9 cellular contexts compared by ENCODE assay signal in the genomic region with DNA sequence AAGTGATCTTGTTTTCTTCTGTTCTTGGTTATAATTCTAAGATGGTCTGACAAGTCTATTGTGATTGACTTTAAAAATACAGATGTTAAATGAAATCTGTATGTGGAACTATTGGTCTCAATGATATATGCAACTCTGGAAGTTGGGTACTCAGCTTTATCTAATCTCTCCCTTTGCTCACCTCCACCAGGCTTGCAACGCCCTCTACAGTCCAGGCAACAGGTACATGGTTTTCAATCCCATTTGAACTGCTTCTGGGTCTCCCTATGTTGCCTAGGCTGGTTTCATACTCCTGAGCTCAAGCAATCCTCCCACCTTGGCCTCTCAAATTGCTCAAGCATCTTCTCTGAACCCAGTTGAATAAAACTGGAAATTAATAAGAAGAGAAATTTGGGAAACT. TPM values are rescaled to one million over a fixed set of nuclear protein-coding genes. Genes with fewer than 3 reads are reported as not detected.
A peak's percentile ranks its signal among the peaks of the same experiment; 100 is the strongest.
DNase-seq lines count a peak whose midpoint lies in the region; ATAC-seq and TF ChIP-seq lines count a peak whose summit lies in the region.
"Had no signal": no experiment of that assay in that cellular context is flagged by ENCODE, and none has a peak within 500 bp of the region (broad histone marks: within the 10 kb centered on the region; RNA-seq: fewer than 3 reads in every experiment).

No MANE protein-coding gene starts in this region.

- peaks cover 8% of the 10 kb centered on the region for H3K4me1 Mint-ChIP-seq in T-helper 17 cell

- H3K27ac ChIP-seq in prostate gland: no peak overlapping the region

- H3K4me3 ChIP-seq in cardiac fibroblast (replicated peaks in 1 of 2; ENCODE audit: low read depth in 2 of 2, low read length in 2 of 2): no peak overlapping the region
- no peak overlapping the region for H3K4me3 ChIP-seq in prostate gland

- DNase-seq in T-helper 17 cell: peak; percentile 26 to 34 (median 32)
- peak in 1 of 2 donors; percentile 11 for DNase-seq in cardiac fibroblast (ENCODE audit: low read depth in 2 of 2)
- peak; percentile 33 for DNase-seq in prostate gland (ENCODE audit: low spot score)
- DNase-seq in DMS79 treated with DMSO at 0.1 percent for 48 hours (lab: John Stamatoyannopoulos, UW): no peak
- DNase-seq in COR-L47 (lab: John Stamatoyannopoulos, UW): no peak
- DNase-seq in NCI-H1436 treated with DMSO at 0.1 percent for 48 hours (lab: John Stamatoyannopoulos, UW): no peak

- TF ChIP-seq POLR2A in prostate gland (IDR thresholded peaks at IDR 0.05): no peak

- ATAC-seq in GM21529 (IDR thresholded peaks at IDR 0.05; ENCODE audit: unreplicated experiment) (peak; percentile 62), T-helper 17 cell (peak; percentile 85), HG03135 (IDR thresholded peaks at IDR 0.05; ENCODE audit: unreplicated experiment) (no peak)

- H3K9me3 ChIP-seq in T-helper 17 cell (ENCODE audit: control insufficient read depth, low read length, poor library complexity, severe bottlenecking) (no peaks in the 10 kb centered on the region), prostate gland (no peaks in the 10 kb centered on the region)

- intact Hi-C loops in prostate gland (cut with DNase I): loop anchor here (10.0 kb wide), 1 partner anchor 103 kb away; no protein-coding TSS in a partner anchor

- H3K4me1 ChIP-seq in prostate gland (replicated peaks): no peaks in the 10 kb centered on the region

- H3K27ac Mint-ChIP-seq in T-helper 17 cell: peak overlapping the region; percentile 53

- TF ChIP-seq CTCF in cardiac fibroblast (IDR thresholded peaks at IDR 0.05; ENCODE audit: low read depth, low read length) (peak; percentile 16), prostate gland (IDR thresholded peaks at IDR 0.05) (peak in 3 of 4 experiments; percentile 40 to 59 (median 52))

- H3K4me3 Mint-ChIP-seq in T-helper 17 cell: no peak overlapping the region

- 3% methylated on average over 1 of the region's 1 CpG for WGBS in prostate gland

- H3K27me3 Mint-ChIP-seq in T-helper 17 cell: peaks cover 25% of the 10 kb centered on the region

- H3K36me3 ChIP-seq in prostate gland: no peaks in the 10 kb centered on the region

- H3K36me3 Mint-ChIP-seq in T-helper 17 cell (ENCODE audit: low read depth): no peaks in the 10 kb centered on the region

- no peaks in the 10 kb centered on the region for H3K27me3 ChIP-seq in prostate gland (replicated peaks; ENCODE audit: insufficient read depth)

RNA-seq across cellular contexts. Expression of a gene that starts 25.6 kb away (rescaled TPM):
- total RNA-seq in T-helper 17 cell (10 to 100 TPM; 15.7 to 16.2 TPM), prostate gland (1 to 10 TPM; 1.0 to 3.0 TPM)

RNA-seq across cellular contexts. Expression of a gene that starts 49.2 kb away (rescaled TPM):
- total RNA-seq in T-helper 17 cell: 1 to 10 TPM in 1 of 2 donors, under 1 TPM in 1; 0.70 to 3.4 TPM
- total RNA-seq in prostate gland: 1 to 10 TPM in 1 of 2 donors, under 1 TPM in 1; 0.45 to 1.6 TPM
- total RNA-seq: NCI-H460 had no signal

RNA-seq across cellular contexts. Expression of a gene that starts 54.8 kb away (rescaled TPM):
- 10 to 100 TPM; 18.2 to 21.5 TPM for total RNA-seq in T-helper 17 cell
- 1 to 10 TPM; 2.4 to 3.7 TPM for total RNA-seq in prostate gland
- total RNA-seq: NCI-H460 had no signal

Comparison
In these comparisons a context has a peak if more than half of its experiments do, and no peak if none do; other contexts are left out.
1. DNase-seq: peak in T-helper 17 cell (3 of 3) and prostate gland (single experiment); none in DMS79 treated with DMSO at 0.1 percent for 48 hours (single experiment), COR-L47 (single experiment) and NCI-H1436 treated with DMSO at 0.1 percent for 48 hours (single experiment).
2. RNA of a gene that starts 25.6 kb away (total RNA-seq): 15.7 to 16.2 TPM in T-helper 17 cell; 1.0 to 3.0 TPM in prostate gland; every median in the first group is over 4 times any median in the second.
3. RNA of a gene that starts 54.8 kb away (total RNA-seq): 18.2 to 21.5 TPM in T-helper 17 cell; 2.4 to 3.7 TPM in prostate gland; every median in the first group is over 4 times any median in the second.